ENCODE assay signal across 19 cellular contexts in the genomic region with DNA sequence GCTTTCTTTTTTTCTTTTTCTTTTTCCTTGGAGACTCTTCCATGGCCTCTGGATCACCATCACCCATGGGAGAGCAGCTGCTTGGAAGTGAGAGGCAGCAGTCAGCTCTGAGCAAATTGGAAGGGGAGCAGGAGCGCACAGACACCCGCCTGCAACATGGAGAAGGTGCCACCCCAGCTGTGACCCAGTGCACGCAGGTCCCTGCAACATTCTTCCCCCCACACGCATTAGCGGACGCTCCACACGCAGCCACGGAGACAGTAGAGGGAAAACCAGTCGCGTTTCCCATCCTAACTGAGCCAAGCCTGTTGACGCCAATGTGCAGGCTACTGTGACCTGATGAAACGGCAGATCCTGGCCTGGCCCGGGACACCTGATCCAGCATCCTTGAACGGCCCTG. TPM values are rescaled to one million over a fixed set of nuclear protein-coding genes. Genes with fewer than 3 reads are reported as not detected.
DNase-seq lines count a peak whose midpoint lies in the region; ATAC-seq and TF ChIP-seq lines count a peak whose summit lies in the region.
"Had no signal": no experiment of that assay in that cellular context is flagged by ENCODE, and none has a peak within 500 bp of the region (broad histone marks: within the 10 kb centered on the region; RNA-seq: fewer than 3 reads in every experiment).

No MANE protein-coding gene starts in this region.

- no peak overlapping the region for H3K4me3 ChIP-seq in gastrocnemius medialis
- H3K4me3 ChIP-seq: GM23248 had no signal

- no peak for DNase-seq in activated CD4-positive, alpha-beta T cell treated with anti-CD3 and anti-CD28 coated beads, Interleukin-2, amount 10 ng/mL, durations not matched to agents 7 days and 5 days
- no peak for DNase-seq in activated CD4-positive, alpha-beta T cell treated with anti-CD3 and anti-CD28 coated beads, Interleukin-2, amount 50 U/mL, for 48 hours
- peak; percentile 56 for DNase-seq in natural killer cell treated with Interleukin-12 subunit alpha and Interleukin-12 subunit beta and Interleukin-15 and Interleukin-18, amount 100 ng/mL, for 72 hours (ENCODE audit: low spot score)
- DNase-seq in natural killer cell = no peak
- DNase-seq in central memory CD8-positive, alpha-beta T cell (ENCODE audit: low spot score in 2 of 2) = no peak
- no peak for DNase-seq in stimulated activated naive B cell treated with anti-CD40 and anti-IgM and Interleukin-4, amounts not matched to agents 10 μg/mL and 1 μg/mL and 100 μg/mL, for 72 hours
- DNase-seq in gastrocnemius medialis = no peak
- DNase-seq: 8988T, GF-D8, GM23248, IMR-90, Kasumi-1, NCI-H1417, NCI-H1930, NCI-H510A treated with DMSO at 0.1 percent for 48 hours, Peyer's patch had no signal

- intact Hi-C loops in natural killer cell (cut with micrococcal nuclease) = no loop called here
- intact Hi-C loops in gastrocnemius medialis (cut with DNase I; ENCODE audit: low total_unique reads) = no loop called here

- no peaks in the 10 kb centered on the region for H3K9me3 ChIP-seq in gastrocnemius medialis
- H3K9me3 ChIP-seq: Peyer's patch had no signal

- peaks cover 7 to 50% of the 10 kb centered on the region in 2 donors for H3K36me3 ChIP-seq in gastrocnemius medialis

- peaks cover 80% of the 10 kb centered on the region for H3K4me1 Mint-ChIP-seq in activated CD4-positive, alpha-beta T cell treated with anti-CD3 and anti-CD28 coated beads, Interleukin-2, amount 10 ng/mL, durations not matched to agents 7 days and 5 days
- H3K4me1 Mint-ChIP-seq in natural killer cell treated with Interleukin-12 subunit alpha and Interleukin-12 subunit beta and Interleukin-15 and Interleukin-18, amount 100 ng/mL, for 72 hours (ENCODE audit: low read depth in 2 of 2) = peaks cover 34 to 48% of the 10 kb centered on the region in 2 donors
- H3K4me1 Mint-ChIP-seq in natural killer cell = peaks cover 29 to 48% of the 10 kb centered on the region in 2 donors
- peaks cover 74% of the 10 kb centered on the region for H3K4me1 Mint-ChIP-seq in central memory CD8-positive, alpha-beta T cell
- peaks cover 37 to 39% of the 10 kb centered on the region in 2 donors for H3K4me1 Mint-ChIP-seq in stimulated activated naive B cell treated with anti-CD40 and anti-IgM and Interleukin-4, amounts not matched to agents 10 μg/mL and 1 μg/mL and 100 μg/mL, for 72 hours

- TF ChIP-seq CTCF in natural killer cell (IDR thresholded peaks at IDR 0.05) (no peak), gastrocnemius medialis (IDR thresholded peaks at IDR 0.05 in 4 of 5, conservative IDR thresholded peaks at IDR 0.05 in 1 of 5) (no peak)

- peak overlapping the region; percentile 72 for H3K4me3 Mint-ChIP-seq in activated CD4-positive, alpha-beta T cell treated with anti-CD3 and anti-CD28 coated beads, Interleukin-2, amount 10 ng/mL, durations not matched to agents 7 days and 5 days
- H3K4me3 Mint-ChIP-seq in natural killer cell treated with Interleukin-12 subunit alpha and Interleukin-12 subunit beta and Interleukin-15 and Interleukin-18, amount 100 ng/mL, for 72 hours = no peak overlapping the region
- no peak overlapping the region for H3K4me3 Mint-ChIP-seq in natural killer cell
- peak overlapping the region; percentile 67 for H3K4me3 Mint-ChIP-seq in central memory CD8-positive, alpha-beta T cell
- no peak overlapping the region for H3K4me3 Mint-ChIP-seq in stimulated activated naive B cell treated with anti-CD40 and anti-IgM and Interleukin-4, amounts not matched to agents 10 μg/mL and 1 μg/mL and 100 μg/mL, for 72 hours

- in situ Hi-C loops in gastrocnemius medialis (cut with MboI; ENCODE audit: low sequenced_read_pairs in 4 of 4) = loop anchor here (10.0 to 25.0 kb wide), 2 partner anchors 308 to 315 kb away; no protein-coding TSS in a partner anchor

- no peaks in the 10 kb centered on the region for H3K27me3 Mint-ChIP-seq in activated CD4-positive, alpha-beta T cell treated with anti-CD3 and anti-CD28 coated beads, Interleukin-2, amount 10 ng/mL, durations not matched to agents 7 days and 5 days
- H3K27me3 Mint-ChIP-seq in natural killer cell treated with Interleukin-12 subunit alpha and Interleukin-12 subunit beta and Interleukin-15 and Interleukin-18, amount 100 ng/mL, for 72 hours = no peaks in the 10 kb centered on the region
- H3K27me3 Mint-ChIP-seq in natural killer cell (ENCODE audit: low read depth in 2 of 2) = no peaks in the 10 kb centered on the region
- no peaks in the 10 kb centered on the region for H3K27me3 Mint-ChIP-seq in central memory CD8-positive, alpha-beta T cell
- H3K27me3 Mint-ChIP-seq in stimulated activated naive B cell treated with anti-CD40 and anti-IgM and Interleukin-4, amounts not matched to agents 10 μg/mL and 1 μg/mL and 100 μg/mL, for 72 hours = no peaks in the 10 kb centered on the region

- H3K27ac Mint-ChIP-seq in activated CD4-positive, alpha-beta T cell treated with anti-CD3 and anti-CD28 coated beads, Interleukin-2, amount 10 ng/mL, durations not matched to agents 7 days and 5 days = peak overlapping the region; percentile 80
- H3K27ac Mint-ChIP-seq in natural killer cell treated with Interleukin-12 subunit alpha and Interleukin-12 subunit beta and Interleukin-15 and Interleukin-18, amount 100 ng/mL, for 72 hours = no peak overlapping the region
- H3K27ac Mint-ChIP-seq in natural killer cell = no peak overlapping the region
- peak overlapping the region; percentile 95 for H3K27ac Mint-ChIP-seq in central memory CD8-positive, alpha-beta T cell (ENCODE audit: low read depth)
- H3K27ac Mint-ChIP-seq in stimulated activated naive B cell treated with anti-CD40 and anti-IgM and Interleukin-4, amounts not matched to agents 10 μg/mL and 1 μg/mL and 100 μg/mL, for 72 hours = peak overlapping the region; percentile 3

- peaks cover 3% of the 10 kb centered on the region in 2 donors for H3K4me1 ChIP-seq in gastrocnemius medialis

- H3K9me3 Mint-ChIP-seq in activated CD4-positive, alpha-beta T cell treated with anti-CD3 and anti-CD28 coated beads, Interleukin-2, amount 10 ng/mL, durations not matched to agents 7 days and 5 days = no peaks in the 10 kb centered on the region
- H3K9me3 Mint-ChIP-seq in natural killer cell treated with Interleukin-12 subunit alpha and Interleukin-12 subunit beta and Interleukin-15 and Interleukin-18, amount 100 ng/mL, for 72 hours = no peaks in the 10 kb centered on the region
- H3K9me3 Mint-ChIP-seq in natural killer cell = no peaks in the 10 kb centered on the region
- no peaks in the 10 kb centered on the region for H3K9me3 Mint-ChIP-seq in central memory CD8-positive, alpha-beta T cell
- no peaks in the 10 kb centered on the region for H3K9me3 Mint-ChIP-seq in stimulated activated naive B cell treated with anti-CD40 and anti-IgM and Interleukin-4, amounts not matched to agents 10 μg/mL and 1 μg/mL and 100 μg/mL, for 72 hours

- no peak overlapping the region for H3K27ac ChIP-seq in gastrocnemius medialis
- H3K27ac ChIP-seq: C4-2B, GM23248 had no signal

- no peak for TF ChIP-seq POLR2A in gastrocnemius medialis (IDR thresholded peaks at IDR 0.05)

- no peak for ATAC-seq in natural killer cell treated with Interleukin-12 subunit alpha and Interleukin-12 subunit beta and Interleukin-15 and Interleukin-18, amount 100 ng/mL, for 72 hours
- no peak for ATAC-seq in natural killer cell
- no peak for ATAC-seq in central memory CD8-positive, alpha-beta T cell (replicated peaks; ENCODE audit: extremely low read depth, poor library complexity, severe bottlenecking)
- no peak for ATAC-seq in stimulated activated naive B cell treated with anti-CD40 and anti-IgM and Interleukin-4, amounts not matched to agents 10 μg/mL and 1 μg/mL and 100 μg/mL, for 72 hours (replicated peaks)
- no peak for ATAC-seq in gastrocnemius medialis
- no peak for ATAC-seq in GM18511 (IDR thresholded peaks at IDR 0.05; ENCODE audit: unreplicated experiment)
- ATAC-seq: HCT116 had no signal

- H3K27me3 ChIP-seq in gastrocnemius medialis = no peaks in the 10 kb centered on the region
- H3K27me3 ChIP-seq: Peyer's patch had no signal

- CTCF ChIA-PET in activated CD4-positive, alpha-beta T cell treated with anti-CD3 and anti-CD28 coated beads, Interleukin-2, amount 10 ng/mL, durations not matched to agents 7 days and 5 days (lab: Charles Lee) = interaction anchor here (0.8 kb wide), 1 partner anchor 33 kb away, joined by 3 read pairs; no protein-coding TSS in a partner anchor

- POLR2A ChIA-PET in activated CD4-positive, alpha-beta T cell treated with anti-CD3 and anti-CD28 coated beads, Interleukin-2, amount 10 ng/mL, durations not matched to agents 7 days and 5 days (lab: Charles Lee) = no interaction called here

- H3K36me3 Mint-ChIP-seq in activated CD4-positive, alpha-beta T cell treated with anti-CD3 and anti-CD28 coated beads, Interleukin-2, amount 10 ng/mL, durations not matched to agents 7 days and 5 days (ENCODE audit: low read depth) = peaks cover 82% of the 10 kb centered on the region
- H3K36me3 Mint-ChIP-seq in natural killer cell treated with Interleukin-12 subunit alpha and Interleukin-12 subunit beta and Interleukin-15 and Interleukin-18, amount 100 ng/mL, for 72 hours = peaks cover 23% of the 10 kb centered on the region
- peaks cover 16% of the 10 kb centered on the region for H3K36me3 Mint-ChIP-seq in natural killer cell
- H3K36me3 Mint-ChIP-seq in central memory CD8-positive, alpha-beta T cell (ENCODE audit: insufficient read depth) = peaks cover 75% of the 10 kb centered on the region
- peaks cover 76 to 84% of the 10 kb centered on the region in 2 donors for H3K36me3 Mint-ChIP-seq in stimulated activated naive B cell treated with anti-CD40 and anti-IgM and Interleukin-4, amounts not matched to agents 10 μg/mL and 1 μg/mL and 100 μg/mL, for 72 hours

RNA-seq across cellular contexts. Expression of a gene that starts 20.4 kb away (rescaled TPM):
- total RNA-seq in activated CD4-positive, alpha-beta T cell treated with anti-CD3 and anti-CD28 coated beads, Interleukin-2, amount 10 ng/mL, durations not matched to agents 7 days and 5 days = 100 to 1,000 TPM; 244 to 251 TPM
- 100 to 1,000 TPM; 111 to 149 TPM for total RNA-seq in natural killer cell treated with Interleukin-12 subunit alpha and Interleukin-12 subunit beta and Interleukin-15 and Interleukin-18, amount 100 ng/mL, for 72 hours
- total RNA-seq in natural killer cell (100 to 1,000 TPM; 437 to 514 (median 457) TPM), gastrocnemius medialis (10 to 100 TPM; 24.7 to 43.7 (median 32.4) TPM)

RNA-seq across cellular contexts. Expression of a gene that starts 38.2 kb away (rescaled TPM):
- total RNA-seq in activated CD4-positive, alpha-beta T cell treated with anti-CD3 and anti-CD28 coated beads, Interleukin-2, amount 10 ng/mL, durations not matched to agents 7 days and 5 days = 10 to 100 TPM; 79.0 to 92.9 TPM
- 100 to 1,000 TPM in 1 of 2 donors, 10 to 100 TPM in 1; 75.2 to 154 TPM for total RNA-seq in natural killer cell treated with Interleukin-12 subunit alpha and Interleukin-12 subunit beta and Interleukin-15 and Interleukin-18, amount 100 ng/mL, for 72 hours
- total RNA-seq in natural killer cell = 100 to 1,000 TPM; 241 to 304 (median 270) TPM
- total RNA-seq in gastrocnemius medialis = 10 to 100 TPM; 15.2 to 21.1 (median 20.0) TPM

Comparison
In these comparisons a context has a peak if more than half of its experiments do, and no peak if none do; other contexts are left out.
1. H3K27ac Mint-ChIP-seq: peak in activated CD4-positive, alpha-beta T cell treated with anti-CD3 and anti-CD28 coated beads, Interleukin-2, amount 10 ng/mL, durations not matched to agents 7 days and 5 days (single experiment), central memory CD8-positive, alpha-beta T cell (single experiment) and stimulated activated naive B cell treated with anti-CD40 and anti-IgM and Interleukin-4, amounts not matched to agents 10 μg/mL and 1 μg/mL and 100 μg/mL, for 72 hours (single experiment); none in natural killer cell treated with Interleukin-12 subunit alpha and Interleukin-12 subunit beta and Interleukin-15 and Interleukin-18, amount 100 ng/mL, for 72 hours (0 of 2) and natural killer cell (0 of 2).
2. H3K4me3 Mint-ChIP-seq: peak in activated CD4-positive, alpha-beta T cell treated with anti-CD3 and anti-CD28 coated beads, Interleukin-2, amount 10 ng/mL, durations not matched to agents 7 days and 5 days (single experiment) and central memory CD8-positive, alpha-beta T cell (single experiment); none in natural killer cell treated with Interleukin-12 subunit alpha and Interleukin-12 subunit beta and Interleukin-15 and Interleukin-18, amount 100 ng/mL, for 72 hours (single experiment), natural killer cell (single experiment) and stimulated activated naive B cell treated with anti-CD40 and anti-IgM and Interleukin-4, amounts not matched to agents 10 μg/mL and 1 μg/mL and 100 μg/mL, for 72 hours (0 of 2).